In genomic region chr1:84959294-84959693, GRCh38 we compare ENCODE assay signal across 10 cellular contexts.
DNase-seq lines count a peak whose midpoint lies in the region; ATAC-seq lines count a peak whose summit lies in the region.
"Had no signal": no experiment of that assay in that cellular context is flagged by ENCODE, and none has a peak within 500 bp of the region (broad histone marks: within the 10 kb centered on the region; RNA-seq: fewer than 3 reads in every experiment).

No MANE protein-coding gene starts in this region.

- H3K9me3 Mint-ChIP-seq in activated T-cell treated with anti-CD3 and anti-CD28 coated beads, Interleukin-2, amount 50 U/mL, for 24 hours: no peaks in the 10 kb centered on the region
- no peaks in the 10 kb centered on the region for H3K9me3 Mint-ChIP-seq in stimulated activated memory B cell treated with anti-CD40 and anti-IgM and Interleukin-4, amounts not matched to agents 10 μg/mL and 1 μg/mL and 100 μg/mL, for 72 hours

- peak overlapping the region; percentile 5 for H3K4me3 Mint-ChIP-seq in activated T-cell treated with anti-CD3 and anti-CD28 coated beads, Interleukin-2, amount 50 U/mL, for 24 hours
- H3K4me3 Mint-ChIP-seq in stimulated activated memory B cell treated with anti-CD40 and anti-IgM and Interleukin-4, amounts not matched to agents 10 μg/mL and 1 μg/mL and 100 μg/mL, for 72 hours: no peak overlapping the region

- DNase-seq in activated T-cell treated with anti-CD3 and anti-CD28 coated beads for 24 hours (ENCODE audit: low read depth) (peak; percentile 38), activated T-cell treated with anti-CD3 and anti-CD28 coated beads for 4 hours (no peak), DMS53 (lab: John Stamatoyannopoulos, UW) (no peak), KG1 (lab: John Stamatoyannopoulos, UW) (no peak)
- no peak for DNase-seq in activated T-cell treated with anti-CD3 and anti-CD28 coated beads, Interleukin-2, amount 50 U/mL, for 24 hours
- DNase-seq in effector CD4-positive, alpha-beta T cell: no peak
- DNase-seq: midbrain, NCI-H2227 treated with DMSO at 0.1 percent for 48 hours had no signal

- peaks cover 84% of the 10 kb centered on the region for H3K36me3 Mint-ChIP-seq in activated T-cell treated with anti-CD3 and anti-CD28 coated beads, Interleukin-2, amount 50 U/mL, for 24 hours (ENCODE audit: low read depth)
- peaks cover 76% of the 10 kb centered on the region for H3K36me3 Mint-ChIP-seq in stimulated activated memory B cell treated with anti-CD40 and anti-IgM and Interleukin-4, amounts not matched to agents 10 μg/mL and 1 μg/mL and 100 μg/mL, for 72 hours

- peaks cover 3% of the 10 kb centered on the region for H3K27me3 Mint-ChIP-seq in activated T-cell treated with anti-CD3 and anti-CD28 coated beads, Interleukin-2, amount 50 U/mL, for 24 hours
- H3K27me3 Mint-ChIP-seq in stimulated activated memory B cell treated with anti-CD40 and anti-IgM and Interleukin-4, amounts not matched to agents 10 μg/mL and 1 μg/mL and 100 μg/mL, for 72 hours: no peaks in the 10 kb centered on the region

- peaks cover 33% of the 10 kb centered on the region for H3K4me1 Mint-ChIP-seq in activated T-cell treated with anti-CD3 and anti-CD28 coated beads, Interleukin-2, amount 50 U/mL, for 24 hours (ENCODE audit: low read depth)
- H3K4me1 Mint-ChIP-seq in stimulated activated memory B cell treated with anti-CD40 and anti-IgM and Interleukin-4, amounts not matched to agents 10 μg/mL and 1 μg/mL and 100 μg/mL, for 72 hours: peaks cover 46% of the 10 kb centered on the region

- H3K27ac Mint-ChIP-seq in activated T-cell treated with anti-CD3 and anti-CD28 coated beads, Interleukin-2, amount 50 U/mL, for 24 hours: peak overlapping the region; percentile 88
- H3K27ac Mint-ChIP-seq in stimulated activated memory B cell treated with anti-CD40 and anti-IgM and Interleukin-4, amounts not matched to agents 10 μg/mL and 1 μg/mL and 100 μg/mL, for 72 hours: peak overlapping the region; percentile 41

- peak; percentile 89 for ATAC-seq in HG02885 (IDR thresholded peaks at IDR 0.05; ENCODE audit: poor library complexity, unreplicated experiment)
- peak; percentile 91 for ATAC-seq in stimulated activated memory B cell treated with anti-CD40 and anti-IgM and Interleukin-4, amounts not matched to agents 10 μg/mL and 1 μg/mL and 100 μg/mL, for 72 hours
